In the genomic region with DNA sequence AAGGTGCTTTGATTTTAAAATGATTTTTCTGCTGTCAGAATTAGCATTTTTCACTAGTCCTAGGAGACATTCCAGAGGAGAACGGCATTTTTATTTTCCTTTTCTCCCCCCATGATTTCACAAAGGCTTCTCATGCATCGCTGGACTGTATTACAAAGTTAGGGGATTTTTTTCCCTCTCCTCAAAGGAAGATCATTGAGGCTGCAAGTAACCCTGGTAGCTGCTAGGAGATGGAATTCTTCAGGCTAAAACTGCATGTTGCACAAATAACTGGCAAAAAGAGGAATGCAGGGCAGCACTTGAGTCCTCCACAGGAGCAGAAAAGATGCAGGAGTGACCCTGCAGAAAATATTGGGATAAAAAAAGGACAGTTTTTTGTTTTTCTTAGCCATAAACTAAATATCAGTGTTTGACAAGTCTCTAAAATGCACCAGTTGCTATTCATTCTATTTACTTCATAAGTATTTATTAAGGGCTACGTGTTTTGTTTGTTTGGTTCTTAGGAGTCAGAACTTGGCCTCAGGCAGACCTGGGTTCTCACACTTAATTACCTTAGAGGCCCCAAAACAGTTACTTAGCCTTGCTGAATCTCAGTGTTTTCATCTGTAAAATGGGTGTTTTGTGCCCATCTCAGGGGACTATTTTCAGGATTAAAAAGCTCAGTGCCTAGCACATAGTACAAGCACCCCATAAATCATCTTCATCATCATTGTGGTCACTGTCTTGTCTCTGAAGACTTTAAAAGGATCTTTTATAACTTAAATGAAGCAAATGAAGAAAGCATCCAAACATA, we compare ENCODE assay signal across 21 cellular contexts.
DNase-seq lines count a peak whose midpoint lies in the region; ATAC-seq, FAIRE-seq and TF ChIP-seq lines count a peak whose summit lies in the region.
"Had no signal": no experiment of that assay in that cellular context is flagged by ENCODE, and none has a peak within 500 bp of the region (broad histone marks: within the 10 kb centered on the region; RNA-seq: fewer than 3 reads in every experiment).

No MANE protein-coding gene starts in this region.

- H3K4me3 ChIP-seq in endodermal cell (ENCODE audit: low read length) (no peak overlapping the region), tibial artery (peak overlapping the region; percentile 58 to 61)

- H3K36me3 ChIP-seq in endodermal cell (ENCODE audit: control insufficient read depth, insufficient read depth, low read length) (no peaks in the 10 kb centered on the region), tibial artery (no peaks in the 10 kb centered on the region)
- H3K36me3 ChIP-seq: ascending aorta, left lung had no signal

- H3K27me3 ChIP-seq in endodermal cell (ENCODE audit: control insufficient read depth, insufficient read depth, low read length, poor library complexity, severe bottlenecking), result peaks cover 33% of the 10 kb centered on the region
- H3K27me3 ChIP-seq in tibial artery, result no peaks in the 10 kb centered on the region
- H3K27me3 ChIP-seq: ascending aorta had no signal

- no peaks in the 10 kb centered on the region for H3K9me3 ChIP-seq in endodermal cell (ENCODE audit: control insufficient read depth, low read length)
- H3K9me3 ChIP-seq in tibial artery, result no peaks in the 10 kb centered on the region
- H3K9me3 ChIP-seq: ascending aorta, left lung had no signal

- H3K27ac ChIP-seq in endodermal cell (ENCODE audit: low read depth, low read length), result peak overlapping the region; percentile 94
- H3K27ac ChIP-seq in tibial artery, result peak overlapping the region; percentile 73 to 78
- H3K27ac ChIP-seq: 22Rv1, left lung, parathyroid adenoma, skin epidermis had no signal

- no peak overlapping the region for H3K9ac ChIP-seq in endodermal cell (ENCODE audit: extremely low read depth, low read length, poor library complexity, severe bottlenecking)
- H3K9ac ChIP-seq: parathyroid adenoma had no signal

- H3K27ac Mint-ChIP-seq in endodermal cell, result no peak overlapping the region
- H3K27ac Mint-ChIP-seq: activated naive CD4-positive, alpha-beta T cell treated with anti-CD3 and anti-CD28 coated beads, Interleukin-2, amount 10 ng/mL, durations not matched to agents 7 days and 5 days had no signal

- FAIRE-seq in GM12892 (lab: Jason Lieb, UNC), result no peak
- FAIRE-seq: colon, GM12891 had no signal

- no peak for TF ChIP-seq POLR2A in GM12892 (IDR thresholded peaks at IDR 0.05; ENCODE audit: low read depth, low read length)

- H3K4me3 Mint-ChIP-seq in endodermal cell, result peak overlapping the region; percentile 61
- H3K4me3 Mint-ChIP-seq: activated naive CD4-positive, alpha-beta T cell treated with anti-CD3 and anti-CD28 coated beads, Interleukin-2, amount 10 ng/mL, durations not matched to agents 7 days and 5 days had no signal

- ATAC-seq in GM18867 (IDR thresholded peaks at IDR 0.05; ENCODE audit: unreplicated experiment), result no peak
- ATAC-seq: left lung had no signal

- H3K9me3 Mint-ChIP-seq in endodermal cell, result no peaks in the 10 kb centered on the region

- DNase-seq in DMS 273 (lab: John Stamatoyannopoulos, UW; ENCODE audit: unreplicated experiment), result peak; percentile 29
- no peak for DNase-seq in DMS 273 treated with DMSO at 0.1 percent for 48 hours (lab: John Stamatoyannopoulos, UW)
- DNase-seq in endodermal cell, result no peak
- DNase-seq in midbrain (lab: John Stamatoyannopoulos, UW), result peak; percentile 49
- no peak for DNase-seq in tibial artery
- DNase-seq in activated naive CD4-positive, alpha-beta T cell treated with Interleukin-2 at 50 U/mL for 16 hours, result no peak
- DNase-seq in GM12892 (ENCODE audit: insufficient read length), result no peak
- DNase-seq: activated naive CD4-positive, alpha-beta T cell treated with anti-CD3 and anti-CD28 coated beads, Interleukin-2, amount 10 ng/mL, durations not matched to agents 7 days and 5 days; activated T-cell treated with anti-CD3 and anti-CD28 coated beads for 4 hours; KG1; NCI-H2107; SHP77; stimulated activated CD4-positive, alpha-beta T cell treated with anti-CD3 and anti-CD28 coated beads, Interleukin-4, amount 100 ng/mL, for 24 hours had no signal

- no peaks in the 10 kb centered on the region for H3K4me1 ChIP-seq in endodermal cell (ENCODE audit: control insufficient read depth, insufficient read depth, low read length)
- H3K4me1 ChIP-seq in tibial artery, result peaks cover 0 to 21% (median 4%) of the 10 kb centered on the region in 4 donors
- H3K4me1 ChIP-seq: left lung, parathyroid adenoma had no signal

- peaks cover 13% of the 10 kb centered on the region for H3K4me1 Mint-ChIP-seq in endodermal cell
- H3K4me1 Mint-ChIP-seq: activated naive CD4-positive, alpha-beta T cell treated with anti-CD3 and anti-CD28 coated beads, Interleukin-2, amount 10 ng/mL, durations not matched to agents 7 days and 5 days had no signal

- no peaks in the 10 kb centered on the region for H3K36me3 Mint-ChIP-seq in endodermal cell (ENCODE audit: low read depth)
- H3K36me3 Mint-ChIP-seq: activated naive CD4-positive, alpha-beta T cell treated with anti-CD3 and anti-CD28 coated beads, Interleukin-2, amount 10 ng/mL, durations not matched to agents 7 days and 5 days had no signal

- 65% methylated on average over 3 of the region's 3 CpGs; no CpG with 5 or more reads in 1 of the 2 experiments for WGBS in endodermal cell (ENCODE audit: insufficient coverage in 1 of 2, insufficient read length in 1 of 2), 2 experiments

- peaks cover 15% of the 10 kb centered on the region for H3K27me3 Mint-ChIP-seq in endodermal cell (ENCODE audit: insufficient read depth)

- intact Hi-C loops in tibial artery (cut with DNase I; ENCODE audit: low total_unique reads), result no loop called here

- no peak for TF ChIP-seq CTCF in endodermal cell (conservative IDR thresholded peaks at IDR 0.05)
- no peak for TF ChIP-seq CTCF in tibial artery (IDR thresholded peaks at IDR 0.05)

Comparison
In these comparisons a context has a peak if more than half of its experiments do, and no peak if none do; other contexts are left out.
1. DNase-seq: peak in DMS 273 (single experiment) and midbrain (single experiment); none in DMS 273 treated with DMSO at 0.1 percent for 48 hours (single experiment), endodermal cell (single experiment), tibial artery (0 of 2), activated naive CD4-positive, alpha-beta T cell treated with Interleukin-2 at 50 U/mL for 16 hours (single experiment) and GM12892 (single experiment).